ENCODE assay signal across 1 cellular context in the genomic region with DNA sequence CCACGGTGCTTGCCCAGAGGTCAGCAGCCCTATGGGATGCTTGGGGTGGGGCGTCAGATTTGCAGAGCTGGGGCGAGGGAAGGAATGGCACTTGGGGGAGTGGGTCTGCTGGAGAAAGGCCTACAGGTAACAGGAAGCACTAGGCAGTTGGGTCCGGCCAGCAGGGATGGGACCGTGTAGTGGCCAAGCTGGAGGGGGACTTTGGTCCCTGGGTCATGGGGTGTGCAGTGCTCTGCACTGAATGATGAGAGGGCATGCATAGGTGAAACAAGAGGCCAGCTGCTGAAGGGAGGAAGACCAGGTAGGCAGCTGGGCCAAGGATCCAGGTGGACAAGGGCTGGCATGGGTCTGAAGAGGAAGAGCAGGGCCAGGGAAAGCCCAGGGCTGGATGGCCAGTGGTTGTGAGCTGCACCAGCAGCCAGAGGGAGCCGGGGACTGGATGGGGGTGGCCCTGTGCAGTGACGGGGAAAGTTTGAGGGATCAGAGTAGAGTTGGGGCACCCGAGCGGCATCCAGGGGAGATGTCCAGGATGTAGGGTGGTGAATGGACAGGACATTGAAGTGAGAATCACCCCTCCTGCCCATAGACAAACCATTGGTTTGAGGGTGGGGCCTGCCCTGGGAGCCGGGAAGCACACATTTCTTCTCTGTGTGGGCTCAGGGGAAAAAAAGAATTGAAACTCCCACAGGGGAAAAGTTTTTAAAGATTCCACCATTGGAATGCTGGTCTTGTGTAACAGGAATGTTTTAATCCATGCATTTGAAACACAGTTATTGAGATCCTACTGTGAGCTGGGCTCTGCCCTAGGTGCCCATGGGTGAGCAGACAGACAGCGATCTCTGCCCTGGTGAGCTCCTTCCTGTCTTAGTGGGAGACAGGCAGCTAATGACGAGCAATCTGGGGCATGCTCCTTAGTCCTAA.
TF ChIP-seq lines count a peak whose summit lies in the region.

No MANE protein-coding gene starts in this region.

TF ChIP-seq in HepG2, 621 proteins besides CTCF, POLR2A, EP300 and RAD21 (continues in another document):
- TF ChIP-seq RBM39 (IDR thresholded peaks at IDR 0.05; ENCODE audit: low read depth, low read length, poor library complexity, severe bottlenecking) (peak; percentile 30), NR2C2 (CRISPR knock-in tag; IDR thresholded peaks at IDR 0.05; ENCODE audit: borderline replicate concordance) (peak; percentile 22; the same call in 1 of the 2 replicates), MLLT10 (CRISPR knock-in tag; IDR thresholded peaks at IDR 0.05) (no peak), NRL (CRISPR knock-in tag; IDR thresholded peaks at IDR 0.05; ENCODE audit: borderline replicate concordance) (peak; percentile 72; the same call in 1 of the 2 replicates), KLF11 (CRISPR knock-in tag; IDR thresholded peaks at IDR 0.05) (no peak), MTA1 (CRISPR knock-in tag; IDR thresholded peaks at IDR 0.05; ENCODE audit: borderline replicate concordance) (0 out of 2 replicates have a peak, but pooled peaks have one; percentile 34), TEAD3 (CRISPR knock-in tag; optimal IDR thresholded peaks at IDR 0.05; ENCODE audit: borderline replicate concordance) (peak; percentile 44), TCF12 (IDR thresholded peaks at IDR 0.05) (no peak), TCF12 (CRISPR knock-in tag; IDR thresholded peaks at IDR 0.05) (no peak), SRSF4 (IDR thresholded peaks at IDR 0.05; ENCODE audit: low read depth, low read length, poor library complexity, severe bottlenecking) (no peak), CC2D1A (CRISPR knock-in tag; IDR thresholded peaks at IDR 0.05) (no peak), NCOR1 (IDR thresholded peaks at IDR 0.05; ENCODE audit: borderline replicate concordance, low read length) (peak; percentile 51; the same call in 1 of the 2 replicates), NFIC (IDR thresholded peaks at IDR 0.05; ENCODE audit: low read length) (no peak), SAP130 (CRISPR knock-in tag; IDR thresholded peaks at IDR 0.05; ENCODE audit: low read depth) (peak; percentile 56; the same call in 1 of the 2 replicates), ZNF776 (CRISPR knock-in tag; IDR thresholded peaks at IDR 0.05) (no peak), ELF3 (CRISPR knock-in tag; IDR thresholded peaks at IDR 0.05) (0 out of 2 replicates have a peak, but pooled peaks have one; percentile 27), HNF4A (CRISPR knock-in tag; IDR thresholded peaks at IDR 0.05) (peak; percentile 92), GATAD2A (CRISPR knock-in tag; IDR thresholded peaks at IDR 0.05) (0 out of 2 replicates have a peak, but pooled peaks have one; percentile 22), SALL1 (CRISPR knock-in tag; IDR thresholded peaks at IDR 0.05) (peak; percentile 45; the same call in 1 of the 2 replicates), SIN3A (IDR thresholded peaks at IDR 0.05; ENCODE audit: borderline replicate concordance, low read depth, low read length) (no peak), ZNF644 (CRISPR knock-in tag; IDR thresholded peaks at IDR 0.05; ENCODE audit: low read depth) (0 out of 2 replicates have a peak, but pooled peaks have one; percentile 49), ZNF121 (CRISPR knock-in tag; IDR thresholded peaks at IDR 0.05) (0 out of 2 replicates have a peak, but pooled peaks have one; percentile 57), SMC3 (IDR thresholded peaks at IDR 0.05; ENCODE audit: low read length) (no peak), ZNF598 (CRISPR knock-in tag; IDR thresholded peaks at IDR 0.05; ENCODE audit: borderline replicate concordance) (0 out of 2 replicates have a peak, but pooled peaks have one; percentile 22), ZNF543 (CRISPR knock-in tag; IDR thresholded peaks at IDR 0.05) (peak; percentile 96), HOXA7 (CRISPR knock-in tag; IDR thresholded peaks at IDR 0.05) (no peak), MED1 (CRISPR knock-in tag; IDR thresholded peaks at IDR 0.05) (0 out of 2 replicates have a peak, but pooled peaks have one; percentile 25), SMAD1 (CRISPR knock-in tag; IDR thresholded peaks at IDR 0.05; ENCODE audit: borderline replicate concordance, low read depth) (peak; percentile 22; the same call in 1 of the 2 replicates), SMARCE1 (IDR thresholded peaks at IDR 0.05; ENCODE audit: borderline replicate concordance) (no peak), RXRB (CRISPR knock-in tag; IDR thresholded peaks at IDR 0.05; ENCODE audit: borderline replicate concordance) (peak; percentile 37; the same call in 1 of the 2 replicates), HNF4G (IDR thresholded peaks at IDR 0.05; ENCODE audit: borderline replicate concordance, low read depth, low read length) (peak; percentile 35; the same call in 1 of the 2 replicates), HNF4G (CRISPR knock-in tag; IDR thresholded peaks at IDR 0.05; ENCODE audit: borderline replicate concordance, low read depth) (peak; percentile 73; the same call in 1 of the 2 replicates), NONO (IDR thresholded peaks at IDR 0.05) (no peak), NONO (CRISPR knock-in tag; conservative IDR thresholded peaks at IDR 0.05) (0 out of 2 replicates have a peak, but pooled peaks have one; percentile 21)
- TF ChIP-seq, protein P1, sequence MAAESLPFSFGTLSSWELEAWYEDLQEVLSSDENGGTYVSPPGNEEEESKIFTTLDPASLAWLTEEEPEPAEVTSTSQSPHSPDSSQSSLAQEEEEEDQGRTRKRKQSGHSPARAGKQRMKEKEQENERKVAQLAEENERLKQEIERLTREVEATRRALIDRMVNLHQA (CRISPR knock-in tag; IDR thresholded peaks at IDR 0.05) = no peak
- TF ChIP-seq, protein P2, sequence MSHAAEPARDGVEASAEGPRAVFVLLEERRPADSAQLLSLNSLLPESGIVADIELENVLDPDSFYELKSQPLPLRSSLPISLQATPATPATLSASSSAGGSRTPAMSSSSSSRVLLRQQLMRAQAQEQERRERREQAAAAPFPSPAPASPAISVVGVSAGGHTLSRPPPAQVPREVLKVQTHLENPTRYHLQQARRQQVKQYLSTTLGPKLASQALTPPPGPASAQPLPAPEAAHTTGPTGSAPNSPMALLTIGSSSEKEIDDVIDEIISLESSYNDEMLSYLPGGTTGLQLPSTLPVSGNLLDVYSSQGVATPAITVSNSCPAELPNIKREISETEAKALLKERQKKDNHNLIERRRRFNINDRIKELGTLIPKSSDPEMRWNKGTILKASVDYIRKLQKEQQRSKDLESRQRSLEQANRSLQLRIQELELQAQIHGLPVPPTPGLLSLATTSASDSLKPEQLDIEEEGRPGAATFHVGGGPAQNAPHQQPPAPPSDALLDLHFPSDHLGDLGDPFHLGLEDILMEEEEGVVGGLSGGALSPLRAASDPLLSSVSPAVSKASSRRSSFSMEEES (CRISPR knock-in tag; IDR thresholded peaks at IDR 0.05) = peak; percentile 72
- TF ChIP-seq, protein P3, sequence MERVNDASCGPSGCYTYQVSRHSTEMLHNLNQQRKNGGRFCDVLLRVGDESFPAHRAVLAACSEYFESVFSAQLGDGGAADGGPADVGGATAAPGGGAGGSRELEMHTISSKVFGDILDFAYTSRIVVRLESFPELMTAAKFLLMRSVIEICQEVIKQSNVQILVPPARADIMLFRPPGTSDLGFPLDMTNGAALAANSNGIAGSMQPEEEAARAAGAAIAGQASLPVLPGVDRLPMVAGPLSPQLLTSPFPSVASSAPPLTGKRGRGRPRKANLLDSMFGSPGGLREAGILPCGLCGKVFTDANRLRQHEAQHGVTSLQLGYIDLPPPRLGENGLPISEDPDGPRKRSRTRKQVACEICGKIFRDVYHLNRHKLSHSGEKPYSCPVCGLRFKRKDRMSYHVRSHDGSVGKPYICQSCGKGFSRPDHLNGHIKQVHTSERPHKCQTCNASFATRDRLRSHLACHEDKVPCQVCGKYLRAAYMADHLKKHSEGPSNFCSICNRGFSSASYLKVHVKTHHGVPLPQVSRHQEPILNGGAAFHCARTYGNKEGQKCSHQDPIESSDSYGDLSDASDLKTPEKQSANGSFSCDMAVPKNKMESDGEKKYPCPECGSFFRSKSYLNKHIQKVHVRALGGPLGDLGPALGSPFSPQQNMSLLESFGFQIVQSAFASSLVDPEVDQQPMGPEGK (CRISPR knock-in tag; IDR thresholded peaks at IDR 0.05) = 0 out of 2 replicates have a peak, but pooled peaks have one; percentile 32
- TF ChIP-seq, protein P4, sequence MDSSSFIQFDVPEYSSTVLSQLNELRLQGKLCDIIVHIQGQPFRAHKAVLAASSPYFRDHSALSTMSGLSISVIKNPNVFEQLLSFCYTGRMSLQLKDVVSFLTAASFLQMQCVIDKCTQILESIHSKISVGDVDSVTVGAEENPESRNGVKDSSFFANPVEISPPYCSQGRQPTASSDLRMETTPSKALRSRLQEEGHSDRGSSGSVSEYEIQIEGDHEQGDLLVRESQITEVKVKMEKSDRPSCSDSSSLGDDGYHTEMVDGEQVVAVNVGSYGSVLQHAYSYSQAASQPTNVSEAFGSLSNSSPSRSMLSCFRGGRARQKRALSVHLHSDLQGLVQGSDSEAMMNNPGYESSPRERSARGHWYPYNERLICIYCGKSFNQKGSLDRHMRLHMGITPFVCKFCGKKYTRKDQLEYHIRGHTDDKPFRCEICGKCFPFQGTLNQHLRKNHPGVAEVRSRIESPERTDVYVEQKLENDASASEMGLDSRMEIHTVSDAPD (CRISPR knock-in tag; IDR thresholded peaks at IDR 0.05) = 0 out of 2 replicates have a peak, but pooled peaks have one; percentile 28
- TF ChIP-seq, protein P5, sequence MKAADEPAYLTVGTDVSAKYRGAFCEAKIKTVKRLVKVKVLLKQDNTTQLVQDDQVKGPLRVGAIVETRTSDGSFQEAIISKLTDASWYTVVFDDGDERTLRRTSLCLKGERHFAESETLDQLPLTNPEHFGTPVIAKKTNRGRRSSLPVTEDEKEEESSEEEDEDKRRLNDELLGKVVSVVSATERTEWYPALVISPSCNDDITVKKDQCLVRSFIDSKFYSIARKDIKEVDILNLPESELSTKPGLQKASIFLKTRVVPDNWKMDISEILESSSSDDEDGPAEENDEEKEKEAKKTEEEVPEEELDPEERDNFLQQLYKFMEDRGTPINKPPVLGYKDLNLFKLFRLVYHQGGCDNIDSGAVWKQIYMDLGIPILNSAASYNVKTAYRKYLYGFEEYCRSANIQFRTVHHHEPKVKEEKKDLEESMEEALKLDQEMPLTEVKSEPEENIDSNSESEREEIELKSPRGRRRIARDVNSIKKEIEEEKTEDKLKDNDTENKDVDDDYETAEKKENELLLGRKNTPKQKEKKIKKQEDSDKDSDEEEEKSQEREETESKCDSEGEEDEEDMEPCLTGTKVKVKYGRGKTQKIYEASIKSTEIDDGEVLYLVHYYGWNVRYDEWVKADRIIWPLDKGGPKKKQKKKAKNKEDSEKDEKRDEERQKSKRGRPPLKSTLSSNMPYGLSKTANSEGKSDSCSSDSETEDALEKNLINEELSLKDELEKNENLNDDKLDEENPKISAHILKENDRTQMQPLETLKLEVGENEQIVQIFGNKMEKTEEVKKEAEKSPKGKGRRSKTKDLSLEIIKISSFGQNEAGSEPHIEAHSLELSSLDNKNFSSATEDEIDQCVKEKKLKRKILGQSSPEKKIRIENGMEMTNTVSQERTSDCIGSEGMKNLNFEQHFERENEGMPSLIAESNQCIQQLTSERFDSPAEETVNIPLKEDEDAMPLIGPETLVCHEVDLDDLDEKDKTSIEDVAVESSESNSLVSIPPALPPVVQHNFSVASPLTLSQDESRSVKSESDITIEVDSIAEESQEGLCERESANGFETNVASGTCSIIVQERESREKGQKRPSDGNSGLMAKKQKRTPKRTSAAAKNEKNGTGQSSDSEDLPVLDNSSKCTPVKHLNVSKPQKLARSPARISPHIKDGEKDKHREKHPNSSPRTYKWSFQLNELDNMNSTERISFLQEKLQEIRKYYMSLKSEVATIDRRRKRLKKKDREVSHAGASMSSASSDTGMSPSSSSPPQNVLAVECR (CRISPR knock-in tag; IDR thresholded peaks at IDR 0.05; ENCODE audit: borderline replicate concordance) = peak; percentile 22; the same call in 1 of the 2 replicates
- TF ChIP-seq, protein P6, sequence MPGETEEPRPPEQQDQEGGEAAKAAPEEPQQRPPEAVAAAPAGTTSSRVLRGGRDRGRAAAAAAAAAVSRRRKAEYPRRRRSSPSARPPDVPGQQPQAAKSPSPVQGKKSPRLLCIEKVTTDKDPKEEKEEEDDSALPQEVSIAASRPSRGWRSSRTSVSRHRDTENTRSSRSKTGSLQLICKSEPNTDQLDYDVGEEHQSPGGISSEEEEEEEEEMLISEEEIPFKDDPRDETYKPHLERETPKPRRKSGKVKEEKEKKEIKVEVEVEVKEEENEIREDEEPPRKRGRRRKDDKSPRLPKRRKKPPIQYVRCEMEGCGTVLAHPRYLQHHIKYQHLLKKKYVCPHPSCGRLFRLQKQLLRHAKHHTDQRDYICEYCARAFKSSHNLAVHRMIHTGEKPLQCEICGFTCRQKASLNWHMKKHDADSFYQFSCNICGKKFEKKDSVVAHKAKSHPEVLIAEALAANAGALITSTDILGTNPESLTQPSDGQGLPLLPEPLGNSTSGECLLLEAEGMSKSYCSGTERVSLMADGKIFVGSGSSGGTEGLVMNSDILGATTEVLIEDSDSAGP (CRISPR knock-in tag; IDR thresholded peaks at IDR 0.05; ENCODE audit: borderline replicate concordance) = peak; percentile 46; the same call in 1 of the 2 replicates
- TF ChIP-seq, protein P7, sequence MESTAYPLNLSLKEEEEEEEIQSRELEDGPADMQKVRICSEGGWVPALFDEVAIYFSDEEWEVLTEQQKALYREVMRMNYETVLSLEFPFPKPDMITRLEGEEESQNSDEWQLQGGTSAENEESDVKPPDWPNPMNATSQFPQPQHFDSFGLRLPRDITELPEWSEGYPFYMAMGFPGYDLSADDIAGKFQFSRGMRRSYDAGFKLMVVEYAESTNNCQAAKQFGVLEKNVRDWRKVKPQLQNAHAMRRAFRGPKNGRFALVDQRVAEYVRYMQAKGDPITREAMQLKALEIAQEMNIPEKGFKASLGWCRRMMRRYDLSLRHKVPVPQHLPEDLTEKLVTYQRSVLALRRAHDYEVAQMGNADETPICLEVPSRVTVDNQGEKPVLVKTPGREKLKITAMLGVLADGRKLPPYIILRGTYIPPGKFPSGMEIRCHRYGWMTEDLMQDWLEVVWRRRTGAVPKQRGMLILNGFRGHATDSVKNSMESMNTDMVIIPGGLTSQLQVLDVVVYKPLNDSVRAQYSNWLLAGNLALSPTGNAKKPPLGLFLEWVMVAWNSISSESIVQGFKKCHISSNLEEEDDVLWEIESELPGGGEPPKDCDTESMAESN (CRISPR knock-in tag; conservative IDR thresholded peaks at IDR 0.05) = no peak
